ENCODE assay signal across 15 cellular contexts in genomic region chr2:241187835-241188234, GRCh38. TPM values are rescaled to one million over a fixed set of nuclear protein-coding genes. Genes with fewer than 3 reads are reported as not detected.
A peak's percentile ranks its signal among the peaks of the same experiment; 100 is the strongest.
DNase-seq lines count a peak whose midpoint lies in the region; ATAC-seq, FAIRE-seq and TF ChIP-seq lines count a peak whose summit lies in the region.
"Had no signal": no experiment of that assay in that cellular context is flagged by ENCODE, and none has a peak within 500 bp of the region (broad histone marks: within the 10 kb centered on the region; RNA-seq: fewer than 3 reads in every experiment).

No MANE protein-coding gene starts in this region.

- no peak overlapping the region for H2BK120ac ChIP-seq in H1 (replicated peaks; ENCODE audit: low read depth, low read length)

- TF ChIP-seq RAD21 in H1 (IDR thresholded peaks at IDR 0.05 in 1 of 2, conservative IDR thresholded peaks at IDR 0.05 in 1 of 2; ENCODE audit: low read depth in 2 of 2, low read length in 2 of 2): no peak

- H4K91ac ChIP-seq in H1 (replicated peaks; ENCODE audit: insufficient read length, low read length): peak overlapping the region; percentile 59

- H3K23ac ChIP-seq in H1 (ENCODE audit: insufficient read length): no peak overlapping the region

- H4K20me1 ChIP-seq in OCI-LY1 (ENCODE audit: insufficient read depth, low read length): no peaks in the 10 kb centered on the region
- peaks cover 0 to 2% of the 10 kb centered on the region in 2 experiments for H4K20me1 ChIP-seq in H1 (replicated peaks in 1 of 2; ENCODE audit: control insufficient read depth in 1 of 2, insufficient read depth in 2 of 2, low read length in 2 of 2)

- H3K4me1 ChIP-seq in OCI-LY1 (ENCODE audit: insufficient read depth, low read length, severe bottlenecking) (peaks cover 10% of the 10 kb centered on the region), H1 (replicated peaks in 1 of 4; ENCODE audit: control insufficient read depth in 3 of 4, insufficient read depth in 4 of 4, low read length in 3 of 4) (peaks cover 0 to 14% (median 7%) of the 10 kb centered on the region in 4 experiments; a peak in 6 of 7 replicates), prostate gland (replicated peaks) (peaks cover 9% of the 10 kb centered on the region), esophagus squamous epithelium (peaks cover 0 to 9% (median 8%) of the 10 kb centered on the region in 3 donors)
- H3K4me1 ChIP-seq: HAP-1 had no signal

- no peak overlapping the region for H3K14ac ChIP-seq in H1 (ENCODE audit: insufficient read length)

- no peaks in the 10 kb centered on the region for H3K23me2 ChIP-seq in H1 (ENCODE audit: low read depth, low read length)

- TF ChIP-seq EP300 in H1 (IDR thresholded peaks at IDR 0.05; ENCODE audit: borderline replicate concordance in 1 of 2, low read depth in 2 of 2, low read length in 2 of 2): no peak

- H4K5ac ChIP-seq in H1 (ENCODE audit: insufficient read length, low read depth, low read length): no peak overlapping the region

- H3K27ac ChIP-seq in OCI-LY1 (ENCODE audit: low read depth, low read length, poor library complexity, severe bottlenecking) (no peak overlapping the region), H1 (ENCODE audit: low read depth, low read length) (no peak overlapping the region), prostate gland (peak overlapping the region; percentile 76 to 85), esophagus squamous epithelium (no peak overlapping the region)

- H2BK5ac ChIP-seq in H1 (ENCODE audit: low read depth, low read length): 0 out of 2 replicates have a peak overlapping the region, but pooled peaks have one; percentile 18

- no peaks in the 10 kb centered on the region for H3K79me1 ChIP-seq in H1 (ENCODE audit: low read depth, low read length)

- no peaks in the 10 kb centered on the region for H3K79me2 ChIP-seq in OCI-LY1 (ENCODE audit: insufficient read depth, low read length)
- no peaks in the 10 kb centered on the region for H3K79me2 ChIP-seq in H1 (ENCODE audit: control insufficient read depth in 1 of 2, insufficient read depth in 2 of 2, low read length in 2 of 2)

- H3K4ac ChIP-seq in H1 (replicated peaks; ENCODE audit: insufficient read length, low read depth, low read length): no peak overlapping the region

- H3K4me2 ChIP-seq in OCI-LY1 (ENCODE audit: low read length) (peak overlapping the region; percentile 43; the same call in 1 of the 2 replicates), H1 (ENCODE audit: insufficient read depth in 1 of 2, low read depth in 2 of 2, low read length in 2 of 2) (peak overlapping the region in 1 of 2 experiments; percentile 17; a peak in 1 of 4 replicates)
- H3K4me2 ChIP-seq: SK-N-SH had no signal

- H3K36me3 ChIP-seq in OCI-LY1 (ENCODE audit: insufficient read depth, low read length): peaks cover 2% of the 10 kb centered on the region; the same call in 1 of the 2 replicates
- H3K36me3 ChIP-seq in H1 (ENCODE audit: control insufficient read depth in 2 of 4, insufficient read depth in 4 of 4, low read length in 3 of 4): no peaks in the 10 kb centered on the region
- no peaks in the 10 kb centered on the region for H3K36me3 ChIP-seq in prostate gland
- peaks cover 0 to 13% (median 6%) of the 10 kb centered on the region in 3 donors for H3K36me3 ChIP-seq in esophagus squamous epithelium
- H3K36me3 ChIP-seq: HAP-1 had no signal

- 100% methylated on average over 2 of the region's 5 CpGs; no CpG with 5 or more reads in 1 of the 2 experiments for WGBS in H1 (ENCODE audit: extremely low coverage in 1 of 2, insufficient coverage in 1 of 2, insufficient read length in 1 of 2, insufficient replicate concordance in 2 of 2, low coverage in 1 of 2, low lambda C conversion rate in 2 of 2, missing lambda C conversion rate in 1 of 2), 2 experiments
- WGBS in prostate gland: 36% methylated on average over 5 of the region's 5 CpGs
- 45 to 65% methylated on average over 4 to 5 of the region's 5 CpGs for WGBS in esophagus squamous epithelium, 2 donors

- H3K18ac ChIP-seq in H1 (ENCODE audit: extremely low read depth, low read length): no peak overlapping the region

- no peak for ATAC-seq in GM21447 (IDR thresholded peaks at IDR 0.05; ENCODE audit: unreplicated experiment)
- no peak for ATAC-seq in GM18873 (IDR thresholded peaks at IDR 0.05; ENCODE audit: low FRiP score, unreplicated experiment)
- ATAC-seq: T-cell had no signal

- intact Hi-C loops in prostate gland (cut with DNase I): no loop called here
- intact Hi-C loops in esophagus squamous epithelium (cut with DNase I): no loop called here

- H2AFZ ChIP-seq in OCI-LY1 (ENCODE audit: low read length): no peak overlapping the region
- no peak overlapping the region; the same call in 1 of the 2 replicates for H2AFZ ChIP-seq in H1 (ENCODE audit: low read length)

- H3K9ac ChIP-seq in OCI-LY1 (ENCODE audit: low read length) (no peak overlapping the region), H1 (replicated peaks in 1 of 4; ENCODE audit: extremely low read depth in 1 of 4, low read depth in 3 of 4, low read length in 3 of 4) (no peak overlapping the region)
- H3K9ac ChIP-seq: SK-N-SH had no signal

- no peak overlapping the region for H3K4me3 ChIP-seq in OCI-LY1 (ENCODE audit: low read depth, low read length, poor library complexity, severe bottlenecking)
- H3K4me3 ChIP-seq in H1 (ENCODE audit: extremely low read depth in 1 of 4, insufficient read depth in 2 of 4, low read depth in 3 of 4, low read length in 4 of 4): no peak overlapping the region
- peak overlapping the region; percentile 24 to 47 for H3K4me3 ChIP-seq in prostate gland
- H3K4me3 ChIP-seq in esophagus squamous epithelium: no peak overlapping the region
- H3K4me3 ChIP-seq: HAP-1 had no signal

- H3K27me3 ChIP-seq in OCI-LY1 (ENCODE audit: insufficient read depth, low read length) (peaks cover 8% of the 10 kb centered on the region; the same call in 1 of the 2 replicates), H1 (replicated peaks in 1 of 4; ENCODE audit: control insufficient read depth in 3 of 4, extremely low read depth in 1 of 4, insufficient read depth in 3 of 4, low read length in 3 of 4) (no peaks in the 10 kb centered on the region), prostate gland (replicated peaks; ENCODE audit: insufficient read depth) (no peaks in the 10 kb centered on the region), esophagus squamous epithelium (peaks cover 0 to 22% (median 0%) of the 10 kb centered on the region in 4 donors)

- H3K56ac ChIP-seq in H1 (replicated peaks; ENCODE audit: insufficient read length, low read depth, low read length): no peak overlapping the region

- H3F3A ChIP-seq in OCI-LY1 (ENCODE audit: insufficient read depth, low read length): no peaks in the 10 kb centered on the region

- CTCF ChIA-PET in H1 (lab: Charles Lee; ENCODE audit: partially characterized antibody): interaction anchor here (2.5 kb wide), 1 partner anchor 20 kb away, joined by 6 read pairs; no protein-coding TSS in a partner anchor

- H3K9me3 ChIP-seq in OCI-LY1 (ENCODE audit: low read length): no peaks in the 10 kb centered on the region
- H3K9me3 ChIP-seq in H1 (ENCODE audit: insufficient read depth in 2 of 2, low read depth in 1 of 2, low read length in 1 of 2): no peaks in the 10 kb centered on the region
- H3K9me3 ChIP-seq in prostate gland: no peaks in the 10 kb centered on the region
- no peaks in the 10 kb centered on the region for H3K9me3 ChIP-seq in esophagus squamous epithelium
- H3K9me3 ChIP-seq: HAP-1, SK-N-SH had no signal

- no peak overlapping the region for H4K8ac ChIP-seq in H1 (ENCODE audit: extremely low read depth, insufficient read depth, low read length)

- TF ChIP-seq POLR2A in H1 (IDR thresholded peaks at IDR 0.05; ENCODE audit: control extremely low read depth in 1 of 2, low read depth in 2 of 2, low read length in 2 of 2) (no peak), prostate gland (IDR thresholded peaks at IDR 0.05) (no peak), esophagus squamous epithelium (IDR thresholded peaks at IDR 0.05) (no peak)

- no peak for FAIRE-seq in H1 (lab: Jason Lieb, UNC)
- FAIRE-seq: GM19239 had no signal

- no peak overlapping the region for H2BK20ac ChIP-seq in H1 (ENCODE audit: low read length)

- 0 out of 2 replicates have a peak overlapping the region, but pooled peaks have one; percentile 29 for H2BK15ac ChIP-seq in H1 (ENCODE audit: low read length)

- no peaks in the 10 kb centered on the region for H3K9me2 ChIP-seq in OCI-LY1 (ENCODE audit: low read depth, low read length)
- H3K9me2 ChIP-seq: SK-N-SH had no signal

- DNase-seq in D341Med (ENCODE audit: low spot score) (peak; percentile 17), H1 (ENCODE audit: low read depth in 1 of 2, low spot score in 2 of 2) (no peak), prostate gland (ENCODE audit: low spot score) (no peak), esophagus squamous epithelium (lab: John Stamatoyannopoulos, UW) (no peak)
- DNase-seq: CD8-positive, alpha-beta memory T cell; GF-D8; KBM-7; NCI-H774; SK-N-SH; T-cell had no signal

- peak overlapping the region; percentile 39; the same call in 1 of the 2 replicates for H2BK12ac ChIP-seq in H1 (ENCODE audit: low read depth, low read length)

- TF ChIP-seq CTCF in OCI-LY1 (IDR thresholded peaks at IDR 0.05; ENCODE audit: low read length) (no peak), H1 (IDR thresholded peaks at IDR 0.05; ENCODE audit: control extremely low read depth in 1 of 3, insufficient read depth in 1 of 3, low read depth in 1 of 3, low read length in 3 of 3) (no peak), prostate gland (IDR thresholded peaks at IDR 0.05) (no peak), esophagus squamous epithelium (IDR thresholded peaks at IDR 0.05) (no peak)

- H2AK5ac ChIP-seq in H1 (ENCODE audit: low read depth, low read length): no peak overlapping the region; the same call in 1 of the 2 replicates

- POLR2A ChIA-PET in H1 (lab: Charles Lee; ENCODE audit: partially characterized antibody): interaction anchor here (0.7 to 1.6 kb wide), 3 partner anchors 9 to 20 kb away, joined by 3 to 4 read pairs (median 3); no protein-coding TSS in a partner anchor

RNA-seq across cellular contexts. Expression of gene ANO7, which starts 0.6 kb away (rescaled TPM):
- 6.5 and 6.9 TPM in 2 replicates for total RNA-seq in H1 (2021; fragmentation: NEBNext Ultra II Directional; extraction: Animal tissue kit (Norgen Biotek cat#: 25700))
- 3.2 and 4.1 TPM in 2 replicates for polyA plus RNA-seq in H1 (2011; rRNA removed)
- 1.9 TPM for polyA plus RNA-seq in H1 (2011; cell fraction: cytosol; rRNA removed)
- polyA plus RNA-seq in H1 (2011; cell fraction: nucleus; rRNA removed): 10.6 TPM
- polyA plus RNA-seq in H1 (2012, experiment 1 of 2): 3.6 to 5.8 TPM (median 4.8 TPM) in 4 replicates
- 2.6 TPM for polyA plus RNA-seq in H1 (2012, experiment 2 of 2)
- 4.2 TPM for polyA plus RNA-seq in H1 (2013, experiment 1 of 2)
- 4.2 TPM for polyA plus RNA-seq in H1 (2013, experiment 2 of 2)
- 4.3 and 4.8 TPM in 2 replicates for polyA minus RNA-seq in H1 (2011; rRNA and poly(A)+ RNA removed)
- 3.8 TPM for polyA minus RNA-seq in H1 (2011; cell fraction: cytosol; rRNA and poly(A)+ RNA removed)
- polyA minus RNA-seq in H1 (2011; cell fraction: nucleus; rRNA and poly(A)+ RNA removed): 11.1 TPM
- 100 to 1,000 TPM; 140 to 187 TPM for total RNA-seq in prostate gland
- under 1 TPM in 1 of 4 donors, not detected in 3; 0.59 TPM for total RNA-seq in esophagus squamous epithelium
- polyA plus RNA-seq: CD8-positive, alpha-beta memory T cell had no signal

RNA-seq across cellular contexts. Expression of gene PPP1R7, which starts 37.6 kb away (rescaled TPM):
- total RNA-seq in H1 (2021; fragmentation: NEBNext Ultra II Directional; extraction: Animal tissue kit (Norgen Biotek cat#: 25700)): 51.9 and 64.0 TPM in 2 replicates
- polyA plus RNA-seq in H1 (2011; rRNA removed): 18.6 and 22.2 TPM in 2 replicates
- polyA plus RNA-seq in H1 (2011; cell fraction: cytosol; rRNA removed): 45.3 TPM
- 19.2 TPM for polyA plus RNA-seq in H1 (2011; cell fraction: nucleus; rRNA removed)
- polyA plus RNA-seq in H1 (2012, experiment 1 of 2): 67.5 to 85.0 TPM (median 71.6 TPM) in 4 replicates
- 49.4 TPM for polyA plus RNA-seq in H1 (2012, experiment 2 of 2)
- 45.2 TPM for polyA plus RNA-seq in H1 (2013, experiment 1 of 2)
- 48.2 TPM for polyA plus RNA-seq in H1 (2013, experiment 2 of 2)
- polyA minus RNA-seq in H1 (2011; rRNA and poly(A)+ RNA removed): 14.6 and 15.9 TPM in 2 replicates
- 20.7 TPM for polyA minus RNA-seq in H1 (2011; cell fraction: cytosol; rRNA and poly(A)+ RNA removed)
- 9.3 TPM for polyA minus RNA-seq in H1 (2011; cell fraction: nucleus; rRNA and poly(A)+ RNA removed)
- 10 to 100 TPM; 50.0 to 91.3 TPM for total RNA-seq in prostate gland
- total RNA-seq in esophagus squamous epithelium: 100 to 1,000 TPM in 1 of 4 donors, 10 to 100 TPM in 3; 53.5 to 108 (median 63.3) TPM

RNA-seq across cellular contexts. Expression of gene PASK, which starts 38.6 kb away (rescaled TPM):
- 57.3 and 66.1 TPM in 2 replicates for total RNA-seq in H1 (2021; fragmentation: NEBNext Ultra II Directional; extraction: Animal tissue kit (Norgen Biotek cat#: 25700))
- 20.5 and 26.5 TPM in 2 replicates for polyA plus RNA-seq in H1 (2011; rRNA removed)
- 27.6 TPM for polyA plus RNA-seq in H1 (2011; cell fraction: cytosol; rRNA removed)
- polyA plus RNA-seq in H1 (2011; cell fraction: nucleus; rRNA removed): 79.7 TPM
- 33.4 to 42.9 TPM (median 37.3 TPM) in 4 replicates for polyA plus RNA-seq in H1 (2012, experiment 1 of 2)
- 15.1 TPM for polyA plus RNA-seq in H1 (2012, experiment 2 of 2)
- polyA plus RNA-seq in H1 (2013, experiment 1 of 2): 19.8 TPM
- 18.0 TPM for polyA plus RNA-seq in H1 (2013, experiment 2 of 2)
- polyA minus RNA-seq in H1 (2011; rRNA and poly(A)+ RNA removed): 45.6 and 47.9 TPM in 2 replicates
- polyA minus RNA-seq in H1 (2011; cell fraction: cytosol; rRNA and poly(A)+ RNA removed): 21.8 TPM
- polyA minus RNA-seq in H1 (2011; cell fraction: nucleus; rRNA and poly(A)+ RNA removed): 36.7 TPM
- total RNA-seq in prostate gland (100 to 1,000 TPM in 1 of 2 donors, 10 to 100 TPM in 1; 49.2 to 200 TPM), esophagus squamous epithelium (1 to 10 TPM; 3.4 to 8.9 (median 5.6) TPM)

Comparison
In these comparisons a context has a peak if more than half of its experiments do, and no peak if none do; other contexts are left out.
1. H3K27ac ChIP-seq: peak in prostate gland (2 of 2); none in OCI-LY1 (single experiment), H1 (single experiment) and esophagus squamous epithelium (0 of 4).
2. H3K4me3 ChIP-seq: peak in prostate gland (2 of 2); none in OCI-LY1 (single experiment), H1 (0 of 4) and esophagus squamous epithelium (0 of 4).
3. RNA of gene ANO7, which starts 0.6 kb away (total RNA-seq): 140 to 187 TPM in prostate gland; 6.5 to 6.9 TPM in H1 and 0.59 TPM in esophagus squamous epithelium; every median in the first group is over 10 times any median in the second.